Comparison of ENCODE assay signal across 23 cellular contexts in the genomic region with DNA sequence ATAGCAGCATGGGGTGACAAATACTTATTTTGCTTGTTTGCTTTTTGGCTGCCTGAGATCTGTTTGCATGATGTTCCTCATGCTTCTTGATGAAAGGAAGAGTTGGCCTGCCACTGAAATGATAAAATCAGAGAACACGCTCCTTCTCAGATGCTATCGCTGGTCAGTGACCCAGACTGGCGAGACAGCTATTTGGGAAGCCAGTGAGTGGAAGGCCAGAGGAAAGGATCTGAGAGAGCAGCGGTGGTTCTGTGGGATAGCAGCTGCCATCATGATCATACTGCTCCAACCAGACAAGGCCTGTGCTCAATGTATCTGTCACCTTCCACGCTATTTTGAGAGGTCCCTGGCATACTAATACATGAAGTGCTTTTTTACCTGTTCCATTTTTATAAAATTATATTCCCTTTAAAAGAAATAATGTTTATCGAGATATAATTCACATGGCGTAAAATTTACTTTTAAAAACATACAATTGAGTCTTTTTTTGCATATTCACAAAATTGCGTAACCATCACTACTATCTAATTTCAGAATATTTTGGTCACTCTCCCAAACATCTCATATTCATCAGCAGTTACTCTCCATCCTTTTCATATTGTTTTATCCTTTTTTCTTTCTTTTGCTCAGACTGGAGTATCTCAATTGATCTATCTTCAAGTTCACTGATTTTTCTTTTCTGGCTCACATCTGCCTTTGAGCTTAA.
"Had no signal": no experiment of that assay in that cellular context is flagged by ENCODE, and none has a peak within 500 bp of the region (broad histone marks: within the 10 kb centered on the region; RNA-seq: fewer than 3 reads in every experiment).

No MANE protein-coding gene starts in this region.

- H3K4me1 Mint-ChIP-seq: activated naive CD4-positive, alpha-beta T cell treated with anti-CD3 and anti-CD28 coated beads, Interleukin-2, amount 50 U/mL, for 24 hours; T-cell had no signal

- H3K4me1 ChIP-seq: breast epithelium, Peyer's patch had no signal

- FAIRE-seq: K562 had no signal

- H3K36me3 Mint-ChIP-seq: activated naive CD4-positive, alpha-beta T cell treated with anti-CD3 and anti-CD28 coated beads, Interleukin-2, amount 50 U/mL, for 24 hours; T-cell had no signal

- H3K27me3 Mint-ChIP-seq: activated CD8-positive, alpha-beta T cell treated with anti-CD3 and anti-CD28 coated beads for 36 hours; activated naive CD4-positive, alpha-beta T cell treated with anti-CD3 and anti-CD28 coated beads, Interleukin-2, amount 50 U/mL, for 24 hours; activated T-cell treated with anti-CD3 and anti-CD28 coated beads, Interleukin-2, amount 50 U/mL, for 24 hours; T-cell had no signal

- H3K4me3 ChIP-seq: breast epithelium, K562, Peyer's patch, SK-N-MC had no signal

- H3K27ac Mint-ChIP-seq: activated CD8-positive, alpha-beta T cell treated with anti-CD3 and anti-CD28 coated beads for 36 hours; activated naive CD4-positive, alpha-beta T cell treated with anti-CD3 and anti-CD28 coated beads, Interleukin-2, amount 50 U/mL, for 24 hours; activated T-cell treated with anti-CD3 and anti-CD28 coated beads, Interleukin-2, amount 50 U/mL, for 24 hours; activated T-helper 1 cell treated with anti-CD3 and anti-CD28 coated beads, Interleukin-12 subunit alpha, Interleukin-12 subunit beta, Interleukin-2, Interleukin-4 antibody, amounts not matched to agents 30 ng/mL and 10 ng/mL and 1 ng/mL, durations not matched to agents 14 hours and 24 hours and 36 hours; T-cell had no signal

- H3K9me3 ChIP-seq: Peyer's patch had no signal

- H3K27me3 ChIP-seq: breast epithelium, Peyer's patch had no signal

- ATAC-seq: activated CD4-positive, CD25-positive, alpha-beta regulatory T cell treated with anti-CD3 and anti-CD28 coated beads, Interleukin-2, amount 50 U/mL, for 24 hours; activated CD8-positive, alpha-beta T cell treated with anti-CD3 and anti-CD28 coated beads for 36 hours; K562; T-cell had no signal

- DNase-seq: activated CD4-positive, alpha-beta T cell treated with anti-CD3 and anti-CD28 coated beads for 4 hours; activated CD8-positive, alpha-beta T cell treated with anti-CD3 and anti-CD28 coated beads for 36 hours; activated effector memory CD4-positive, alpha-beta T cell treated with Interleukin-2 at 50 U/mL for 16 hours; activated naive CD4-positive, alpha-beta T cell; activated T-cell treated with anti-CD3 and anti-CD28 coated beads, Interleukin-2, amount 50 U/mL, for 24 hours; aorta; caudate nucleus; Kasumi-1; NCI-H1048; NCI-H146; NCI-H187 treated with DMSO at 0.1 percent for 48 hours; NCI-H2081 treated with DMSO at 0.1 percent for 48 hours; NCI-H446; NCI-H524; Peyer's patch; SHP77; T-cell had no signal

- H3K36me3 ChIP-seq: breast epithelium, Peyer's patch had no signal

- H3K4me3 Mint-ChIP-seq: activated CD8-positive, alpha-beta T cell treated with anti-CD3 and anti-CD28 coated beads for 36 hours; activated naive CD4-positive, alpha-beta T cell treated with anti-CD3 and anti-CD28 coated beads, Interleukin-2, amount 50 U/mL, for 24 hours; activated T-cell treated with anti-CD3 and anti-CD28 coated beads, Interleukin-2, amount 50 U/mL, for 24 hours; activated T-helper 1 cell treated with anti-CD3 and anti-CD28 coated beads, Interleukin-12 subunit alpha, Interleukin-12 subunit beta, Interleukin-2, Interleukin-4 antibody, amounts not matched to agents 30 ng/mL and 10 ng/mL and 1 ng/mL, durations not matched to agents 14 hours and 24 hours and 36 hours; T-cell had no signal

- H3K27ac ChIP-seq: breast epithelium, Peyer's patch, SK-N-MC had no signal
